1 cellular context compared by ENCODE assay signal in the genomic region with DNA sequence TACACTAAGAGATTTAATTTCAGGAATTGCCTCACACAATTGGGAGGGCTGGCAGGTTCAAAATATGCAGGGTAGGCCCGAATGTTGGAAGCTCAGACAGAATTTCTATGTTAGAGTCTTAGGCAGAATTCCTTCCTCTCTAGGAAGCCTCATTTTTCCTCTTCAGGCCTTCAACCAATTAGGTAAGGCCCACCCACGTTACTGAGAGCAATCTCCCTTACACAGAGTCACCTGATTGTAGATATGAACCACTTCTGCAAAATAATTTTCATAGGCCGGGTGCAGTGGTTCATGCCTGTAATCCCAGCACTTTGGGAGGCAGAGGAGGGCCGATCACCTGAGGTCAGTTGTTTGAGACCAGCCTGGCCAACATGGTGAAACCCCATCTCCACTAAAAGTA.
A peak's percentile ranks its signal among the peaks of the same experiment; 100 is the strongest.
TF ChIP-seq lines count a peak whose summit lies in the region.

No MANE protein-coding gene starts in this region.

TF ChIP-seq in K562, 482 proteins besides CTCF, POLR2A, EP300 and RAD21 (continued from another document and continues in another):
- TF ChIP-seq, protein P1, sequence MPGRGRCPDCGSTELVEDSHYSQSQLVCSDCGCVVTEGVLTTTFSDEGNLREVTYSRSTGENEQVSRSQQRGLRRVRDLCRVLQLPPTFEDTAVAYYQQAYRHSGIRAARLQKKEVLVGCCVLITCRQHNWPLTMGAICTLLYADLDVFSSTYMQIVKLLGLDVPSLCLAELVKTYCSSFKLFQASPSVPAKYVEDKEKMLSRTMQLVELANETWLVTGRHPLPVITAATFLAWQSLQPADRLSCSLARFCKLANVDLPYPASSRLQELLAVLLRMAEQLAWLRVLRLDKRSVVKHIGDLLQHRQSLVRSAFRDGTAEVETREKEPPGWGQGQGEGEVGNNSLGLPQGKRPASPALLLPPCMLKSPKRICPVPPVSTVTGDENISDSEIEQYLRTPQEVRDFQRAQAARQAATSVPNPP (IDR thresholded peaks at IDR 0.05; ENCODE audit: borderline replicate concordance, insufficient read depth, insufficient read length), result no peak
- TF ChIP-seq E2F4 (CRISPR knock-in tag; IDR thresholded peaks at IDR 0.05; ENCODE audit: low read depth) (no peak), RFX7 (CRISPR knock-in tag; IDR thresholded peaks at IDR 0.05) (no peak), NELFE (IDR thresholded peaks at IDR 0.05; ENCODE audit: insufficient read depth, insufficient read length) (no peak), EGR1 (conservative IDR thresholded peaks at IDR 0.05) (peak; percentile 61), L3MBTL2 (IDR thresholded peaks at IDR 0.05) (0 out of 2 replicates have a peak, but pooled peaks have one; percentile 13), JUNB (CRISPR knock-in tag; conservative IDR thresholded peaks at IDR 0.05) (no peak), ZNF436 (CRISPR knock-in tag; IDR thresholded peaks at IDR 0.05) (no peak), SLC30A9 (CRISPR knock-in tag; IDR thresholded peaks at IDR 0.05) (no peak), SMARCE1 (IDR thresholded peaks at IDR 0.05) (0 out of 2 replicates have a peak, but pooled peaks have one; percentile 14), SPI1 (IDR thresholded peaks at IDR 0.05; ENCODE audit: borderline replicate concordance, low read depth, low read length) (peak; percentile 88), USF1 (CRISPR knock-in tag; IDR thresholded peaks at IDR 0.05) (no peak), PHF20 (IDR thresholded peaks at IDR 0.05; ENCODE audit: partially characterized antibody) (no peak), STAT5B (CRISPR knock-in tag; IDR thresholded peaks at IDR 0.05) (no peak), PHB2 (IDR thresholded peaks at IDR 0.05; ENCODE audit: low read depth) (no peak), MBD2 (IDR thresholded peaks at IDR 0.05; ENCODE audit: borderline replicate concordance, low read depth) (no peak), RCOR1 (IDR thresholded peaks at IDR 0.05; ENCODE audit: borderline replicate concordance in 1 of 2, low read depth in 2 of 2, low read length in 2 of 2) (peak in 1 of 2 experiments; percentile 49; a peak in 1 of 4 replicates), PHB (CRISPR knock-in tag; IDR thresholded peaks at IDR 0.05) (no peak), ZSCAN29 (IDR thresholded peaks at IDR 0.05) (no peak), CHD7 (IDR thresholded peaks at IDR 0.05; ENCODE audit: low read depth, low read length) (no peak), SIX5 (IDR thresholded peaks at IDR 0.05; ENCODE audit: borderline replicate concordance in 1 of 2, insufficient read depth in 1 of 2, low read depth in 1 of 2, low read length in 2 of 2) (no peak), BRD9 (IDR thresholded peaks at IDR 0.05; ENCODE audit: low read depth, partially characterized antibody) (no peak), ZNF224 (CRISPR knock-in tag; IDR thresholded peaks at IDR 0.05) (no peak), RBM25 (IDR thresholded peaks at IDR 0.05; ENCODE audit: low read depth, low read length, severe bottlenecking) (peak; percentile 73), DMBX1 (CRISPR knock-in tag; IDR thresholded peaks at IDR 0.05; ENCODE audit: borderline replicate concordance) (no peak), TSC22D4 (tag; IDR thresholded peaks at IDR 0.05) (no peak), ZEB2 (IDR thresholded peaks at IDR 0.05) (0 out of 2 replicates have a peak, but pooled peaks have one; percentile 19), ZBTB17 (CRISPR knock-in tag; IDR thresholded peaks at IDR 0.05) (no peak), ZNF134 (CRISPR knock-in tag; conservative IDR thresholded peaks at IDR 0.05) (peak; percentile 100), TAF1 (IDR thresholded peaks at IDR 0.05; ENCODE audit: control insufficient read depth, extremely low read depth, insufficient read depth, low read length, severe bottlenecking) (no peak), C11orf30 (IDR thresholded peaks at IDR 0.05; ENCODE audit: low read depth) (no peak), ZNF75A (CRISPR knock-in tag; IDR thresholded peaks at IDR 0.05) (no peak), PML (IDR thresholded peaks at IDR 0.05; ENCODE audit: low read length) (no peak), IRF9 (tag; IDR thresholded peaks at IDR 0.05) (no peak), TCF15 (CRISPR knock-in tag; IDR thresholded peaks at IDR 0.05) (no peak), NFXL1 (CRISPR knock-in tag; IDR thresholded peaks at IDR 0.05) (no peak), GATA2 (CRISPR knock-in tag; IDR thresholded peaks at IDR 0.05) (no peak), TRIM28 (IDR thresholded peaks at IDR 0.05) (no peak), ZNF76 (CRISPR knock-in tag; IDR thresholded peaks at IDR 0.05; ENCODE audit: borderline replicate concordance) (no peak), PYGO2 (tag; IDR thresholded peaks at IDR 0.05) (no peak), FOS (IDR thresholded peaks at IDR 0.05; ENCODE audit: extremely low read depth, insufficient read length) (no peak), TCF7L2 (IDR thresholded peaks at IDR 0.05; ENCODE audit: low read depth, low read length) (no peak), POLR2G (IDR thresholded peaks at IDR 0.05; ENCODE audit: low read depth, low read length) (no peak), TFAM (CRISPR knock-in tag; conservative IDR thresholded peaks at IDR 0.05) (no peak)
- TF ChIP-seq, protein P2, sequence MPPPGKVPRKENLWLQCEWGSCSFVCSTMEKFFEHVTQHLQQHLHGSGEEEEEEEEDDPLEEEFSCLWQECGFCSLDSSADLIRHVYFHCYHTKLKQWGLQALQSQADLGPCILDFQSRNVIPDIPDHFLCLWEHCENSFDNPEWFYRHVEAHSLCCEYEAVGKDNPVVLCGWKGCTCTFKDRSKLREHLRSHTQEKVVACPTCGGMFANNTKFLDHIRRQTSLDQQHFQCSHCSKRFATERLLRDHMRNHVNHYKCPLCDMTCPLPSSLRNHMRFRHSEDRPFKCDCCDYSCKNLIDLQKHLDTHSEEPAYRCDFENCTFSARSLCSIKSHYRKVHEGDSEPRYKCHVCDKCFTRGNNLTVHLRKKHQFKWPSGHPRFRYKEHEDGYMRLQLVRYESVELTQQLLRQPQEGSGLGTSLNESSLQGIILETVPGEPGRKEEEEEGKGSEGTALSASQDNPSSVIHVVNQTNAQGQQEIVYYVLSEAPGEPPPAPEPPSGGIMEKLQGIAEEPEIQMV (tag; conservative IDR thresholded peaks at IDR 0.05; ENCODE audit: low read depth), result no peak
- TF ChIP-seq, protein P3, sequence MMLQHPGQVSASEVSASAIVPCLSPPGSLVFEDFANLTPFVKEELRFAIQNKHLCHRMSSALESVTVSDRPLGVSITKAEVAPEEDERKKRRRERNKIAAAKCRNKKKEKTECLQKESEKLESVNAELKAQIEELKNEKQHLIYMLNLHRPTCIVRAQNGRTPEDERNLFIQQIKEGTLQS (IDR thresholded peaks at IDR 0.05), result no peak
- TF ChIP-seq, protein P3 (CRISPR knock-in tag; conservative IDR thresholded peaks at IDR 0.05), result no peak
- TF ChIP-seq, protein P4, sequence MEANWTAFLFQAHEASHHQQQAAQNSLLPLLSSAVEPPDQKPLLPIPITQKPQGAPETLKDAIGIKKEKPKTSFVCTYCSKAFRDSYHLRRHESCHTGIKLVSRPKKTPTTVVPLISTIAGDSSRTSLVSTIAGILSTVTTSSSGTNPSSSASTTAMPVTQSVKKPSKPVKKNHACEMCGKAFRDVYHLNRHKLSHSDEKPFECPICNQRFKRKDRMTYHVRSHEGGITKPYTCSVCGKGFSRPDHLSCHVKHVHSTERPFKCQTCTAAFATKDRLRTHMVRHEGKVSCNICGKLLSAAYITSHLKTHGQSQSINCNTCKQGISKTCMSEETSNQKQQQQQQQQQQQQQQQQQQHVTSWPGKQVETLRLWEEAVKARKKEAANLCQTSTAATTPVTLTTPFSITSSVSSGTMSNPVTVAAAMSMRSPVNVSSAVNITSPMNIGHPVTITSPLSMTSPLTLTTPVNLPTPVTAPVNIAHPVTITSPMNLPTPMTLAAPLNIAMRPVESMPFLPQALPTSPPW (CRISPR knock-in tag; IDR thresholded peaks at IDR 0.05), result no peak
